Comparison of ENCODE assay signal across 10 cellular contexts in the genomic region with DNA sequence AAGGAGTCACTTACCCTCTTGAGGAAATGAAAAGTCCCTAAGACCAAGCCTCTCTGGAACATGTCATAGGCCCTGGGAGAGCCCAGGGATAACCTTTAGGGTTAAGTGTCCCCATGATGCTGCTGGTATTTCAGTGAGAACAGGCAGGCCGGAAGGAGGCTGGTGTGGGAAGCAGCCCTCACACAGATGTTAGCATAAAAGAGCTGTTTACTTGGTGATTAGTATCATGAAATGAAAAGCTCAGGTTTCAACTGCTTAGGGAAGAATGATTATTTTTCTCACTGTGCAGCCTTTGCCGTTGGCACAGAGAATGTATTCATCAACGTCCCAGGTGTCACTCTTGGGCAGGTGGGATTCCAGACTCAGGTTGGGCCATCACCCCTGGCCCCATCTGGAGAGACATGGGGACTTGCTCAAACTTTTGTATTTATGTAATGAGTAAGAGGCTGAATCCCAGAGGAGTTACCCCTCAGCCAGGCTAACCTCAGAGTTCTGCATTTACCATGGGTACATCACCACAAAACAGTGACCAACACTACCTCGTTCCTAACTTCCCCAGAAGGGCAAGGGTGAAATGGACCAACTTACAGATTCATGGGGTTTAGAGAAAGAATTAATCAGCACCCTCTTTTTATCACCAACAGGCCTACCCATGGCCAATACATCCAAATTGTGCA.
DNase-seq lines count a peak whose midpoint lies in the region; ATAC-seq lines count a peak whose summit lies in the region.
"Had no signal": no experiment of that assay in that cellular context is flagged by ENCODE, and none has a peak within 500 bp of the region (broad histone marks: within the 10 kb centered on the region; RNA-seq: fewer than 3 reads in every experiment).

No MANE protein-coding gene starts in this region.

- in situ Hi-C loops in HAP-1 (cut with MboI; ENCODE audit: low sequenced_read_pairs): no loop called here

- H3K4me3 ChIP-seq in ectodermal cell (ENCODE audit: insufficient read depth, low read depth, low read length) (no peak overlapping the region), HAP-1 (no peak overlapping the region)
- H3K4me3 ChIP-seq: right lobe of liver had no signal

- no peaks in the 10 kb centered on the region for H3K27me3 ChIP-seq in ectodermal cell (ENCODE audit: control insufficient read depth, insufficient read depth, low read length, poor library complexity, severe bottlenecking)
- no peaks in the 10 kb centered on the region for H3K27me3 ChIP-seq in HAP-1 (ENCODE audit: low read depth)
- H3K27me3 ChIP-seq: right lobe of liver had no signal

- WGBS in ectodermal cell, 2 experiments: 76 to 78% methylated on average over 4 of the region's 4 CpGs

- ATAC-seq in GM18907 (IDR thresholded peaks at IDR 0.05; ENCODE audit: unreplicated experiment): peak; percentile 77
- ATAC-seq in GM19351 (IDR thresholded peaks at IDR 0.05; ENCODE audit: unreplicated experiment): no peak

- H3K27ac ChIP-seq in ectodermal cell (ENCODE audit: insufficient read depth, low read depth, low read length, poor library complexity, severe bottlenecking): peak overlapping the region; percentile 27
- H3K27ac ChIP-seq: right lobe of liver had no signal

- H3K36me3 ChIP-seq in ectodermal cell (ENCODE audit: control insufficient read depth, insufficient read depth, low read length) (no peaks in the 10 kb centered on the region), HAP-1 (replicated peaks) (no peaks in the 10 kb centered on the region)
- H3K36me3 ChIP-seq: right lobe of liver had no signal

- H3K9me3 ChIP-seq in ectodermal cell (ENCODE audit: control insufficient read depth, low read length) (no peaks in the 10 kb centered on the region), HAP-1 (no peaks in the 10 kb centered on the region)
- H3K9me3 ChIP-seq: right lobe of liver had no signal

- DNase-seq in NCI-H2081 (lab: John Stamatoyannopoulos, UW): peak; percentile 55 to 85
- DNase-seq in retina: peak; percentile 22
- DNase-seq in HK-2 (ENCODE audit: unreplicated experiment): no peak
- DNase-seq in activated T-cell treated with anti-CD3 and anti-CD28 coated beads, Interleukin-2, amount 50 U/mL, for 1 hour: no peak
- DNase-seq in HAP-1 (ENCODE audit: low spot score in 2 of 2): no peak
- DNase-seq: anterior cingulate cortex, right lobe of liver had no signal

- H3K4me1 ChIP-seq in ectodermal cell (ENCODE audit: control insufficient read depth, insufficient read depth, low read length) (peaks cover 18% of the 10 kb centered on the region), HAP-1 (peaks cover 11% of the 10 kb centered on the region)
- H3K4me1 ChIP-seq: right lobe of liver had no signal

Comparison
In these comparisons a context has a peak if more than half of its experiments do, and no peak if none do; other contexts are left out.
1. DNase-seq: peak in NCI-H2081 (2 of 2) and retina (single experiment); none in HK-2 (single experiment), activated T-cell treated with anti-CD3 and anti-CD28 coated beads, Interleukin-2, amount 50 U/mL, for 1 hour (single experiment) and HAP-1 (0 of 2).